8 cellular contexts compared by ENCODE assay signal in the genomic region with DNA sequence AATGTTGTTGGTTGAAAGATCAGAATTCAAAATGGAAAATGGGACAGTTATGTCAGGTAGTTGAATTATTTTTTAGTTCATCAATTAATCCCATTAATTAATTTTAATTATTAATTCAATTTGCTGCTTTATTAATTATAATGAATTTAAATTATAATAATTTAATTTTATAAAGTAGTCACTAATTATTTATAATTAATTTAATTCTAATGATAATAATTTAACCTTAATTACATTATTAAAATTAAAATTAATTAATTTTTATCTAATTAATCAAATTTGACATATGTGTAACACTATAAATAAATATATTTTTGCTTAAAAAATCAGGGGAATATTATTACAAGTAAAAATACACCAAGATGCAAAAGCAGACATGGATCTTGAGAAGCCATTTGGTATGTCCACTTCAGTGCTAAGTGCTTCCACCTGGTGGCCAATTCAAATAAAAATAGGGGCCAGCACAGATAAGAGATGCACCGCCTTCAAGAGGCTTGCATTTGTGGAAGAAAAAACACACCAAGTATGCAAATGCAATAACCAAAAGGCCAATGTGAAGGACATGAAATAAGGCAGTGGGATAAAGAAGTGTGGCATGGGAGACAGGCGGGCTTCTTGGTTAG.
DNase-seq lines count a peak whose midpoint lies in the region; ATAC-seq and TF ChIP-seq lines count a peak whose summit lies in the region.

No MANE protein-coding gene starts in this region.

- no peaks in the 10 kb centered on the region for H3K27me3 ChIP-seq in stomach

- intact Hi-C loops in stomach (cut with DNase I; ENCODE audit: low total_unique reads): loop anchor here (10.0 kb wide), 1 partner anchor 55 kb away; no protein-coding TSS in a partner anchor

- ATAC-seq in WTC11: peak; percentile 15; the same call in 1 of the 2 replicates
- ATAC-seq in HG02623 (IDR thresholded peaks at IDR 0.05; ENCODE audit: unreplicated experiment): no peak
- no peak for ATAC-seq in HG03354 (IDR thresholded peaks at IDR 0.05; ENCODE audit: poor library complexity, severe bottlenecking, unreplicated experiment)

- no peak for TF ChIP-seq POLR2A in stomach (IDR thresholded peaks at IDR 0.05)

- peak; percentile 70 for DNase-seq in ACHN
- peak; percentile 63 for DNase-seq in ELF-1 (ENCODE audit: low read depth, low spot score)
- peak; percentile 11 for DNase-seq in NCI-H1694 (lab: John Stamatoyannopoulos, UW)
- peak; percentile 52 for DNase-seq in WTC11 (ENCODE audit: low spot score)
- peak; percentile 45 for DNase-seq in germinal center (ENCODE audit: low spot score)
- no peak for DNase-seq in stomach

- H3K27me3 Mint-ChIP-seq in WTC11 (ENCODE audit: low read depth): no peaks in the 10 kb centered on the region

- H3K4me1 Mint-ChIP-seq in WTC11: peaks cover 59% of the 10 kb centered on the region

- 77 to 88% (median 85%) methylated on average over 2 of the region's 2 CpGs for WGBS in stomach, 5 donors

- peaks cover 0 to 20% (median 7%) of the 10 kb centered on the region in 4 donors for H3K36me3 ChIP-seq in stomach

- no peak overlapping the region for H3K4me3 ChIP-seq in stomach

- no peak for TF ChIP-seq EP300 in stomach (IDR thresholded peaks at IDR 0.05)

- TF ChIP-seq CTCF in WTC11 (IDR thresholded peaks at IDR 0.05): peak; percentile 42; the same call in 1 of the 2 replicates
- peak in 5 of 7 experiments; percentile 27 to 62 (median 56) for TF ChIP-seq CTCF in stomach (IDR thresholded peaks at IDR 0.05)

- H3K9me3 Mint-ChIP-seq in WTC11: no peaks in the 10 kb centered on the region

- peak overlapping the region in 1 of 5 donors; percentile 71 for H3K27ac ChIP-seq in stomach

- in situ Hi-C loops in ACHN (cut with HindIII; ENCODE audit: low pct_ligation_motif_present, low pct_unique_long_range_greater_than_20kb, low sequenced_read_pairs): no loop called here

- POLR2A ChIA-PET in WTC11 (lab: Charles Lee): no interaction called here

- no peaks in the 10 kb centered on the region for H3K9me3 ChIP-seq in stomach

- CTCF ChIA-PET in WTC11 (lab: Charles Lee): interaction anchor here (1.0 kb wide), 1 partner anchor 136 kb away, joined by 4 read pairs; no protein-coding TSS in a partner anchor

- peaks cover 62 to 96% (median 75%) of the 10 kb centered on the region in 4 donors for H3K4me1 ChIP-seq in stomach

- H3K27ac Mint-ChIP-seq in WTC11: no peak overlapping the region

- H3K4me3 Mint-ChIP-seq in WTC11: no peak overlapping the region

- peaks cover 5% of the 10 kb centered on the region; the same call in 1 of the 2 replicates for H3K36me3 Mint-ChIP-seq in WTC11

TF ChIP-seq in WTC11, 78 proteins besides CTCF, POLR2A, EP300 and RAD21:
- TF ChIP-seq SMAD4 (CRISPR knock-in tag; IDR thresholded peaks at IDR 0.05) (no peak), SMAD3 (CRISPR knock-in tag; IDR thresholded peaks at IDR 0.05; ENCODE audit: borderline replicate concordance) (no peak), HMGA2 (CRISPR knock-in tag; IDR thresholded peaks at IDR 0.05) (peak; percentile 98)
